ENCODE assay signal across 9 cellular contexts in the genomic region with DNA sequence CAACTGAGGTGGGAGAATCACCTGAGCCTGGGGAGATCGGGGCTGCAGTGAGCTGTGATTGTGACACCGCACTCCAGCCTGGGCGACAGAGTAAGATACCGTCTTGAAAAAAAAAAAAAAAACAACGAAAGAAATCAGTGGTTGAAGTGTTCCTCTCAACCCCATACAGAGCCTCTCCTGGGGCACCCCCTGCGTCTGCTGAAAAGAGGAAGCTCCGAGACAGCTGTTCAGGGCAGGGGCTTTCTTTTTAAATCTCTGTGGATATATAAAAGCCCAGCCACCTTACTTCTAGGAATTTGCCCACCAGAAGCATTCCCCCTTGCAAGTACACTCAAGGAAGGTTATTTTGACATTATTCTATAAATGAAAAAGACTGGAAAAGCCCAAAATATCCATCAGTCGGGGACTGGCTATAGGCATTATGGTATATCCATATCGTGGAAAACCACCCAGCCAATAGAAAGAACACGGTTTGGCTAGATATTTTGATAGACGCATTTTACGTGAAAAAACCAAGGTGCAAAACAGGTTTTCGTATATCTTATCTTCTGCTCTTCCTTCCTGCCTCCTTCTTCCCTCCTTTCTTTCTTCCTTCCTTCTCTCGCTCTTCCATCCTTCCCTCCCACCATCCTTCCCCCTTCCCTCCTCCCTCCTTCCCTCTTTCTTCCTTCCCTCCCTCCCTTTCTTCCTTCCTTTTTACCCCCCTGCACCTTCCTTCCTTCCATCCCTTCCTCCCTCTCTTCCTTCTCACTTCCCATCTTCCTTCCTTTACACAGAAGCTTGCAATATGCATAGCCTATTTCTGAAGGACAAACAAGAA. TPM values are rescaled to one million over a fixed set of nuclear protein-coding genes. Genes with fewer than 3 reads are reported as not detected.
DNase-seq lines count a peak whose midpoint lies in the region; ATAC-seq lines count a peak whose summit lies in the region.
"Had no signal": no experiment of that assay in that cellular context is flagged by ENCODE, and none has a peak within 500 bp of the region (broad histone marks: within the 10 kb centered on the region; RNA-seq: fewer than 3 reads in every experiment).

No MANE protein-coding gene starts in this region.

- peaks cover 41% of the 10 kb centered on the region for H3K27me3 Mint-ChIP-seq in activated T-cell treated with anti-CD3 and anti-CD28 coated beads, Interleukin-2, amount 50 U/mL, for 4 hours (ENCODE audit: low read depth)
- H3K27me3 Mint-ChIP-seq in activated T-cell treated with anti-CD3 and anti-CD28 coated beads, Interleukin-2, amount 50 U/mL, for 24 hours: peaks cover 46% of the 10 kb centered on the region

- H3K36me3 Mint-ChIP-seq in activated T-cell treated with anti-CD3 and anti-CD28 coated beads, Interleukin-2, amount 50 U/mL, for 4 hours (ENCODE audit: insufficient read depth): no peaks in the 10 kb centered on the region
- H3K36me3 Mint-ChIP-seq in activated T-cell treated with anti-CD3 and anti-CD28 coated beads, Interleukin-2, amount 50 U/mL, for 24 hours (ENCODE audit: low read depth): no peaks in the 10 kb centered on the region
- H3K36me3 Mint-ChIP-seq in stimulated activated effector memory CD8-positive, alpha-beta T cell treated with anti-CD3 and anti-CD28 coated beads, Interleukin-12 subunit alpha, Interleukin-12 subunit beta, amount 100 ng/mL, for 72 hours: no peaks in the 10 kb centered on the region

- peaks cover 24% of the 10 kb centered on the region for H3K4me1 Mint-ChIP-seq in activated T-cell treated with anti-CD3 and anti-CD28 coated beads, Interleukin-2, amount 50 U/mL, for 4 hours (ENCODE audit: low read depth)
- peaks cover 21% of the 10 kb centered on the region for H3K4me1 Mint-ChIP-seq in activated T-cell treated with anti-CD3 and anti-CD28 coated beads, Interleukin-2, amount 50 U/mL, for 24 hours (ENCODE audit: low read depth)
- peaks cover 15% of the 10 kb centered on the region for H3K4me1 Mint-ChIP-seq in stimulated activated effector memory CD8-positive, alpha-beta T cell treated with anti-CD3 and anti-CD28 coated beads, Interleukin-12 subunit alpha, Interleukin-12 subunit beta, amount 100 ng/mL, for 72 hours

- no peak for DNase-seq in activated T-cell treated with anti-CD3 and anti-CD28 coated beads, Interleukin-2, amount 50 U/mL, for 4 hours
- no peak for DNase-seq in activated T-cell treated with anti-CD3 and anti-CD28 coated beads, Interleukin-2, amount 50 U/mL, for 24 hours
- DNase-seq in MV-4-11 (lab: John Stamatoyannopoulos, UW) (peak; percentile 77), HUDEP-2 (lab: John Stamatoyannopoulos, UW; ENCODE audit: unreplicated experiment in 76 of 76) (no peak), NCI-H1105 treated with DMSO at 0.1 percent for 48 hours (lab: John Stamatoyannopoulos, UW) (no peak), NCI-H187 (lab: John Stamatoyannopoulos, UW) (no peak)
- no peak for DNase-seq in stimulated activated effector memory CD8-positive, alpha-beta T cell treated with anti-CD3 and anti-CD28 coated beads, Interleukin-12 subunit alpha, Interleukin-12 subunit beta, amount 100 ng/mL, for 72 hours (ENCODE audit: low spot score in 2 of 2)

- peak; percentile 40 to 48 for ATAC-seq in activated T-cell treated with anti-CD3 and anti-CD28 coated beads, Interleukin-2, amount 50 U/mL, for 4 hours
- peak; percentile 78 for ATAC-seq in HG02588 (IDR thresholded peaks at IDR 0.05; ENCODE audit: unreplicated experiment)
- ATAC-seq in stimulated activated effector memory CD8-positive, alpha-beta T cell treated with anti-CD3 and anti-CD28 coated beads, Interleukin-12 subunit alpha, Interleukin-12 subunit beta, amount 100 ng/mL, for 72 hours: peak; percentile 91

- H3K9me3 Mint-ChIP-seq in activated T-cell treated with anti-CD3 and anti-CD28 coated beads, Interleukin-2, amount 50 U/mL, for 4 hours: peaks cover 5% of the 10 kb centered on the region
- no peaks in the 10 kb centered on the region for H3K9me3 Mint-ChIP-seq in activated T-cell treated with anti-CD3 and anti-CD28 coated beads, Interleukin-2, amount 50 U/mL, for 24 hours
- H3K9me3 Mint-ChIP-seq in stimulated activated effector memory CD8-positive, alpha-beta T cell treated with anti-CD3 and anti-CD28 coated beads, Interleukin-12 subunit alpha, Interleukin-12 subunit beta, amount 100 ng/mL, for 72 hours: no peaks in the 10 kb centered on the region

- no peak overlapping the region for H3K27ac Mint-ChIP-seq in activated T-cell treated with anti-CD3 and anti-CD28 coated beads, Interleukin-2, amount 50 U/mL, for 24 hours
- no peak overlapping the region for H3K27ac Mint-ChIP-seq in stimulated activated effector memory CD8-positive, alpha-beta T cell treated with anti-CD3 and anti-CD28 coated beads, Interleukin-12 subunit alpha, Interleukin-12 subunit beta, amount 100 ng/mL, for 72 hours

- no peak overlapping the region for H3K4me3 Mint-ChIP-seq in activated T-cell treated with anti-CD3 and anti-CD28 coated beads, Interleukin-2, amount 50 U/mL, for 4 hours
- H3K4me3 Mint-ChIP-seq in activated T-cell treated with anti-CD3 and anti-CD28 coated beads, Interleukin-2, amount 50 U/mL, for 24 hours: no peak overlapping the region
- H3K4me3 Mint-ChIP-seq in stimulated activated effector memory CD8-positive, alpha-beta T cell treated with anti-CD3 and anti-CD28 coated beads, Interleukin-12 subunit alpha, Interleukin-12 subunit beta, amount 100 ng/mL, for 72 hours: no peak overlapping the region

RNA-seq across cellular contexts. Expression of gene CCL22, which starts 9.2 kb away (rescaled TPM):
- total RNA-seq in activated T-cell treated with anti-CD3 and anti-CD28 coated beads, Interleukin-2, amount 50 U/mL, for 4 hours: 100 to 1,000 TPM in 1 of 3 donors, 10 to 100 TPM in 2; 62.3 to 121 (median 80.2) TPM
- total RNA-seq: M059J had no signal

RNA-seq across cellular contexts. Expression of gene CX3CL1, which starts 22.9 kb away (rescaled TPM):
- total RNA-seq in activated T-cell treated with anti-CD3 and anti-CD28 coated beads, Interleukin-2, amount 50 U/mL, for 4 hours: under 1 TPM in 2 of 3 donors, not detected in 1; 0.05 TPM

RNA-seq across cellular contexts. Expression of gene CCL17, which starts 55.1 kb away (rescaled TPM):
- 10 to 100 TPM; 11.0 to 41.5 (median 26.2) TPM for total RNA-seq in activated T-cell treated with anti-CD3 and anti-CD28 coated beads, Interleukin-2, amount 50 U/mL, for 4 hours
- total RNA-seq: M059J had no signal
